9 cellular contexts compared by ENCODE assay signal in genomic region chr22:33923660-33924246, GRCh38. TPM values are rescaled to one million over a fixed set of nuclear protein-coding genes. Genes with fewer than 3 reads are reported as not detected.
DNase-seq lines count a peak whose midpoint lies in the region; ATAC-seq and TF ChIP-seq lines count a peak whose summit lies in the region.
"Had no signal": no experiment of that assay in that cellular context is flagged by ENCODE, and none has a peak within 500 bp of the region (broad histone marks: within the 10 kb centered on the region; RNA-seq: fewer than 3 reads in every experiment).

No MANE protein-coding gene starts in this region.

- no peak for TF ChIP-seq POLR2A in erythroblast (IDR thresholded peaks at IDR 0.05; ENCODE audit: low read length)

- no peaks in the 10 kb centered on the region for H3K36me3 ChIP-seq in MG63

- H3K4me3 Mint-ChIP-seq in activated T-cell treated with anti-CD3 and anti-CD28 coated beads, Interleukin-2, amount 50 U/mL, for 72 hours = peak overlapping the region in 1 of 2 donors; percentile 88
- H3K4me3 Mint-ChIP-seq in activated T-cell treated with anti-CD3 and anti-CD28 coated beads, Interleukin-2, amount 50 U/mL, for 4 hours = no peak overlapping the region
- no peak overlapping the region for H3K4me3 Mint-ChIP-seq in effector memory CD8-positive, alpha-beta T cell
- H3K4me3 Mint-ChIP-seq: dendritic cell treated with granulocyte-macrophage colony-stimulating factor and Interleukin-4, amounts not matched to agents 40 ng/mL and 50 ng/mL, for 4 days had no signal

- H3K36me3 Mint-ChIP-seq in activated T-cell treated with anti-CD3 and anti-CD28 coated beads, Interleukin-2, amount 50 U/mL, for 72 hours (ENCODE audit: insufficient read depth in 2 of 2) = peaks cover 2 to 3% of the 10 kb centered on the region in 2 donors
- H3K36me3 Mint-ChIP-seq in activated T-cell treated with anti-CD3 and anti-CD28 coated beads, Interleukin-2, amount 50 U/mL, for 4 hours (ENCODE audit: insufficient read depth) = no peaks in the 10 kb centered on the region
- H3K36me3 Mint-ChIP-seq in effector memory CD8-positive, alpha-beta T cell (ENCODE audit: insufficient read depth) = no peaks in the 10 kb centered on the region

- no peaks in the 10 kb centered on the region for H3K9me3 ChIP-seq in MG63

- H3K9me3 Mint-ChIP-seq in activated T-cell treated with anti-CD3 and anti-CD28 coated beads, Interleukin-2, amount 50 U/mL, for 72 hours = no peaks in the 10 kb centered on the region
- H3K9me3 Mint-ChIP-seq in activated T-cell treated with anti-CD3 and anti-CD28 coated beads, Interleukin-2, amount 50 U/mL, for 4 hours = no peaks in the 10 kb centered on the region
- no peaks in the 10 kb centered on the region for H3K9me3 Mint-ChIP-seq in effector memory CD8-positive, alpha-beta T cell
- H3K9me3 Mint-ChIP-seq: dendritic cell treated with granulocyte-macrophage colony-stimulating factor and Interleukin-4, amounts not matched to agents 40 ng/mL and 50 ng/mL, for 4 days had no signal

- peaks cover 13% of the 10 kb centered on the region for H3K27me3 ChIP-seq in MG63

- ATAC-seq in activated T-cell treated with anti-CD3 and anti-CD28 coated beads, Interleukin-2, amount 50 U/mL, for 72 hours (replicated peaks in 1 of 2) = no peak
- ATAC-seq in activated T-cell treated with anti-CD3 and anti-CD28 coated beads, Interleukin-2, amount 50 U/mL, for 4 hours = no peak
- no peak for ATAC-seq in effector memory CD8-positive, alpha-beta T cell (replicated peaks)
- ATAC-seq in HG03439 (IDR thresholded peaks at IDR 0.05; ENCODE audit: unreplicated experiment) = no peak

- DNase-seq in activated T-cell treated with anti-CD3 and anti-CD28 coated beads, Interleukin-2, amount 50 U/mL, for 72 hours = peak; percentile 48
- no peak for DNase-seq in activated T-cell treated with anti-CD3 and anti-CD28 coated beads, Interleukin-2, amount 50 U/mL, for 4 hours
- DNase-seq in MG63 = peak; percentile 34
- peak; percentile 49 for DNase-seq in SHP77 treated with DMSO at 0.1 percent for 48 hours (lab: John Stamatoyannopoulos, UW)
- DNase-seq in erythroblast (lab: John Stamatoyannopoulos, UW) = peak; percentile 44 to 67
- DNase-seq in myocyte (ENCODE audit: low read depth) = peak; percentile 78
- no peak for DNase-seq in effector memory CD8-positive, alpha-beta T cell

- peak overlapping the region; percentile 80 for H3K27ac Mint-ChIP-seq in activated T-cell treated with anti-CD3 and anti-CD28 coated beads, Interleukin-2, amount 50 U/mL, for 72 hours
- H3K27ac Mint-ChIP-seq in effector memory CD8-positive, alpha-beta T cell = no peak overlapping the region
- H3K27ac Mint-ChIP-seq: dendritic cell treated with granulocyte-macrophage colony-stimulating factor and Interleukin-4, amounts not matched to agents 40 ng/mL and 50 ng/mL, for 4 days had no signal

- no peak overlapping the region for H3K4me3 ChIP-seq in MG63

- peaks cover 17% of the 10 kb centered on the region for H3K4me1 Mint-ChIP-seq in activated T-cell treated with anti-CD3 and anti-CD28 coated beads, Interleukin-2, amount 50 U/mL, for 72 hours (ENCODE audit: low read depth)
- peaks cover 19% of the 10 kb centered on the region for H3K4me1 Mint-ChIP-seq in activated T-cell treated with anti-CD3 and anti-CD28 coated beads, Interleukin-2, amount 50 U/mL, for 4 hours (ENCODE audit: low read depth)
- H3K4me1 Mint-ChIP-seq in effector memory CD8-positive, alpha-beta T cell (ENCODE audit: low read depth in 2 of 2) = peaks cover 0 to 9% of the 10 kb centered on the region in 2 donors

- peaks cover 45% of the 10 kb centered on the region for H3K27me3 Mint-ChIP-seq in activated T-cell treated with anti-CD3 and anti-CD28 coated beads, Interleukin-2, amount 50 U/mL, for 72 hours (ENCODE audit: low read depth)
- H3K27me3 Mint-ChIP-seq in activated T-cell treated with anti-CD3 and anti-CD28 coated beads, Interleukin-2, amount 50 U/mL, for 4 hours (ENCODE audit: low read depth) = peaks cover 56% of the 10 kb centered on the region
- H3K27me3 Mint-ChIP-seq in effector memory CD8-positive, alpha-beta T cell = peaks cover 31 to 57% of the 10 kb centered on the region in 2 donors

RNA-seq across cellular contexts. Expression of gene LARGE1, which starts 3.5 kb away (rescaled TPM):
- total RNA-seq in activated T-cell treated with anti-CD3 and anti-CD28 coated beads, Interleukin-2, amount 50 U/mL, for 72 hours = 1 to 10 TPM in 1 of 2 donors, under 1 TPM in 1; 0.82 to 3.6 TPM
- 1 to 10 TPM in 2 of 3 donors, under 1 TPM in 1; 0.73 to 2.2 (median 1.0) TPM for total RNA-seq in activated T-cell treated with anti-CD3 and anti-CD28 coated beads, Interleukin-2, amount 50 U/mL, for 4 hours
- 1.0 and 4.1 TPM in 2 replicates for total RNA-seq in MG63 (2014; rRNA removed; shearing (Covaris generic); ENCODE audit: low replicate concordance)
- 22.6 and 23.9 TPM in 2 replicates for total RNA-seq in myocyte
- polyA plus RNA-seq in myocyte (2012) = 12.7 TPM

Comparison
In these comparisons a context has a peak if more than half of its experiments do, and no peak if none do; other contexts are left out.
1. DNase-seq: peak in activated T-cell treated with anti-CD3 and anti-CD28 coated beads, Interleukin-2, amount 50 U/mL, for 72 hours (2 of 2), MG63 (single experiment), SHP77 treated with DMSO at 0.1 percent for 48 hours (single experiment), erythroblast (2 of 2) and myocyte (single experiment); none in activated T-cell treated with anti-CD3 and anti-CD28 coated beads, Interleukin-2, amount 50 U/mL, for 4 hours (single experiment) and effector memory CD8-positive, alpha-beta T cell (0 of 3).